Comparison of ENCODE assay signal across 13 cellular contexts in genomic region chr2:143085125-143085784, GRCh38. TPM values are rescaled to one million over a fixed set of nuclear protein-coding genes. Genes with fewer than 3 reads are reported as not detected.
DNase-seq lines count a peak whose midpoint lies in the region; ATAC-seq and TF ChIP-seq lines count a peak whose summit lies in the region.
"Had no signal": no experiment of that assay in that cellular context is flagged by ENCODE, and none has a peak within 500 bp of the region (broad histone marks: within the 10 kb centered on the region; RNA-seq: fewer than 3 reads in every experiment).

No MANE protein-coding gene starts in this region.

- intact Hi-C loops in MCF 10A (cut with micrococcal nuclease): no loop called here

- POLR2A ChIA-PET in MCF 10A (lab: Yijun Ruan, JAX): no interaction called here

- H3K27me3 Mint-ChIP-seq in CD4-positive, CD25-positive, alpha-beta regulatory T cell: no peaks in the 10 kb centered on the region
- no peaks in the 10 kb centered on the region for H3K27me3 Mint-ChIP-seq in type B pancreatic cell
- no peaks in the 10 kb centered on the region for H3K27me3 Mint-ChIP-seq in MCF 10A (ENCODE audit: insufficient read depth, unreplicated experiment)

- no peaks in the 10 kb centered on the region for H3K36me3 Mint-ChIP-seq in CD4-positive, CD25-positive, alpha-beta regulatory T cell
- no peaks in the 10 kb centered on the region for H3K36me3 Mint-ChIP-seq in type B pancreatic cell
- H3K36me3 Mint-ChIP-seq in MCF 10A (ENCODE audit: insufficient read depth, unreplicated experiment): no peaks in the 10 kb centered on the region
- H3K36me3 Mint-ChIP-seq: WTC11 had no signal

- H3K9me3 ChIP-seq in CD4-positive, CD25-positive, alpha-beta regulatory T cell (ENCODE audit: control insufficient read depth in 2 of 2, low read length in 2 of 2): no peaks in the 10 kb centered on the region
- H3K9me3 ChIP-seq: transverse colon had no signal

- peak in 1 of 3 donors; percentile 42 for DNase-seq in CD4-positive, CD25-positive, alpha-beta regulatory T cell
- DNase-seq in type B pancreatic cell (ENCODE audit: extremely low spot score, unreplicated experiment) (no peak), caudate nucleus (lab: John Stamatoyannopoulos, UW) (no peak), MCF 10A (ENCODE audit: unreplicated experiment) (no peak), retina (no peak)
- DNase-seq: NCI-H526 treated with DMSO at 0.1 percent for 48 hours, transverse colon had no signal

- peaks cover 10 to 29% (median 18%) of the 10 kb centered on the region in 4 donors for H3K4me1 Mint-ChIP-seq in CD4-positive, CD25-positive, alpha-beta regulatory T cell
- no peaks in the 10 kb centered on the region for H3K4me1 Mint-ChIP-seq in type B pancreatic cell (ENCODE audit: unreplicated experiment)
- H3K4me1 Mint-ChIP-seq in MCF 10A (ENCODE audit: insufficient read depth, unreplicated experiment): peaks cover 6% of the 10 kb centered on the region
- H3K4me1 Mint-ChIP-seq: WTC11 had no signal

- peak overlapping the region; percentile 62 to 70 (median 63) for H3K27ac Mint-ChIP-seq in CD4-positive, CD25-positive, alpha-beta regulatory T cell
- H3K27ac Mint-ChIP-seq in type B pancreatic cell: no peak overlapping the region
- no peak overlapping the region for H3K27ac Mint-ChIP-seq in MCF 10A (ENCODE audit: low read depth, unreplicated experiment)
- H3K27ac Mint-ChIP-seq: WTC11 had no signal

- ATAC-seq in CD4-positive, CD25-positive, alpha-beta regulatory T cell (ENCODE audit: low read depth in 2 of 2): no peak
- peak; percentile 83 for ATAC-seq in GM18870 (IDR thresholded peaks at IDR 0.05; ENCODE audit: unreplicated experiment)
- ATAC-seq in HG02610 (IDR thresholded peaks at IDR 0.05; ENCODE audit: unreplicated experiment): peak; percentile 64
- ATAC-seq in HG03439 (IDR thresholded peaks at IDR 0.05; ENCODE audit: unreplicated experiment): peak; percentile 57
- ATAC-seq: sciatic nerve, WTC11 had no signal

- H3K27ac ChIP-seq in CD4-positive, CD25-positive, alpha-beta regulatory T cell (ENCODE audit: insufficient read depth, low read length, poor library complexity, severe bottlenecking): no peak overlapping the region
- no peak overlapping the region for H3K27ac ChIP-seq in caudate nucleus (ENCODE audit: low read depth, low read length)
- H3K27ac ChIP-seq: SJSA1, transverse colon had no signal

- no TSS peak for BruUV-seq in MCF 10A (replicated peaks; lab: Mats Ljungman, UMichigan)

- no peak overlapping the region for H3K4me3 ChIP-seq in CD4-positive, CD25-positive, alpha-beta regulatory T cell (ENCODE audit: low read depth, low read length)
- H3K4me3 ChIP-seq: SJSA1, transverse colon had no signal

- H3K27me3 ChIP-seq in CD4-positive, CD25-positive, alpha-beta regulatory T cell (ENCODE audit: control insufficient read depth, insufficient read depth, low read length): no peaks in the 10 kb centered on the region
- H3K27me3 ChIP-seq: SJSA1, transverse colon had no signal

- H3K4me1 ChIP-seq in CD4-positive, CD25-positive, alpha-beta regulatory T cell (ENCODE audit: control insufficient read depth, insufficient read depth, low read length, poor library complexity, severe bottlenecking): peaks cover 20% of the 10 kb centered on the region
- H3K4me1 ChIP-seq: transverse colon had no signal

- peak overlapping the region in 1 of 4 donors; percentile 29 for H3K4me3 Mint-ChIP-seq in CD4-positive, CD25-positive, alpha-beta regulatory T cell
- H3K4me3 Mint-ChIP-seq in type B pancreatic cell: no peak overlapping the region
- H3K4me3 Mint-ChIP-seq in MCF 10A (ENCODE audit: unreplicated experiment): no peak overlapping the region
- H3K4me3 Mint-ChIP-seq: WTC11 had no signal

- H3K9me3 Mint-ChIP-seq in CD4-positive, CD25-positive, alpha-beta regulatory T cell: no peaks in the 10 kb centered on the region
- H3K9me3 Mint-ChIP-seq in type B pancreatic cell (no peaks in the 10 kb centered on the region), MCF 10A (ENCODE audit: unreplicated experiment) (peaks cover 12% of the 10 kb centered on the region)

- TF ChIP-seq CTCF in type B pancreatic cell (conservative IDR thresholded peaks at IDR 0.05): no peak
- TF ChIP-seq CTCF in MCF 10A (IDR thresholded peaks at IDR 0.05; ENCODE audit: unreplicated experiment): no peak

- CTCF ChIA-PET in MCF 10A (lab: Yijun Ruan, JAX): interaction anchor here (0.7 to 3.3 kb wide), 4 partner anchors 10 to 750 kb away, joined by 3 to 10 read pairs (median 4); no protein-coding TSS in a partner anchor

- no peaks in the 10 kb centered on the region for H3K36me3 ChIP-seq in CD4-positive, CD25-positive, alpha-beta regulatory T cell (ENCODE audit: control insufficient read depth, insufficient read depth, low read length)
- H3K36me3 ChIP-seq: SJSA1, transverse colon had no signal

RNA-seq across cellular contexts. Expression of gene ARHGAP15, which starts 44.0 kb away (rescaled TPM):
- 261 TPM for total RNA-seq in CD4-positive, CD25-positive, alpha-beta regulatory T cell
- polyA plus RNA-seq in CD4-positive, CD25-positive, alpha-beta regulatory T cell: 100 to 1,000 TPM; 242 to 285 (median 260) TPM
- total RNA-seq in type B pancreatic cell (ENCODE audit: low replicate concordance) (not detected in 2 replicates), MCF 10A (2022) (0.61 TPM in 1 of 2 replicates, not detected in the other)
- total RNA-seq: SJSA1 had no signal

Comparison
In these comparisons a context has a peak if more than half of its experiments do, and no peak if none do; other contexts are left out.
1. ATAC-seq: peak in GM18870 (single experiment), HG02610 (single experiment) and HG03439 (single experiment); none in CD4-positive, CD25-positive, alpha-beta regulatory T cell (0 of 2).
2. H3K27ac Mint-ChIP-seq: peak in CD4-positive, CD25-positive, alpha-beta regulatory T cell (3 of 3); none in type B pancreatic cell (single experiment) and MCF 10A (single experiment).
3. RNA of gene ARHGAP15, which starts 44.0 kb away (total RNA-seq): 261 TPM in CD4-positive, CD25-positive, alpha-beta regulatory T cell (single experiment); 0.61 TPM in MCF 10A and not detected in type B pancreatic cell; every median in the first group is over 100 times any median in the second.